18 cellular contexts compared by ENCODE assay signal in genomic region chr2:30653847-30654246, GRCh38.
DNase-seq lines count a peak whose midpoint lies in the region; ATAC-seq and TF ChIP-seq lines count a peak whose summit lies in the region.
"Had no signal": no experiment of that assay in that cellular context is flagged by ENCODE, and none has a peak within 500 bp of the region (broad histone marks: within the 10 kb centered on the region; RNA-seq: fewer than 3 reads in every experiment).

No MANE protein-coding gene starts in this region.

- H3K9me3 ChIP-seq in HEK293 (ENCODE audit: control insufficient read depth, insufficient read depth, low read depth, low read length): no peaks in the 10 kb centered on the region
- H3K9me3 ChIP-seq: lower lobe of right lung had no signal

- no peak for TF ChIP-seq CTCF in HEK293 (tag by site-specific recombination; IDR thresholded peaks at IDR 0.05)

- POLR2A ChIA-PET in HEK293 (lab: Yijun Ruan, JAX): interaction anchor here (0.5 kb wide), 1 partner anchor 450 kb away, joined by 3 read pairs; no protein-coding TSS in a partner anchor

- no peak overlapping the region for H3K27ac ChIP-seq in HEK293 (ENCODE audit: extremely low read depth, low read depth, low read length)
- H3K27ac ChIP-seq: lower lobe of right lung had no signal

- no peaks in the 10 kb centered on the region for H3K4me1 ChIP-seq in HEK293 (ENCODE audit: control insufficient read depth, insufficient read depth, low read length)
- H3K4me1 ChIP-seq: lower lobe of right lung had no signal

- no peak for ATAC-seq in GM21390 (IDR thresholded peaks at IDR 0.05; ENCODE audit: unreplicated experiment)
- ATAC-seq in GM18870 (IDR thresholded peaks at IDR 0.05; ENCODE audit: unreplicated experiment): no peak
- ATAC-seq: lower lobe of right lung, natural killer cell had no signal

- no peaks in the 10 kb centered on the region for H3K36me3 ChIP-seq in HEK293 (ENCODE audit: control insufficient read depth in 2 of 2, insufficient read depth in 1 of 2, low read length in 2 of 2)
- H3K36me3 ChIP-seq: lower lobe of right lung had no signal

- TF ChIP-seq POLR2A in erythroblast (IDR thresholded peaks at IDR 0.05; ENCODE audit: low read length): no peak

- CTCF ChIA-PET in HEK293 (lab: Yijun Ruan, JAX): interaction anchor here (0.6 to 3.2 kb wide), 6 partner anchors 58 to 745 kb away, joined by 3 to 14 read pairs (median 4); no protein-coding TSS in a partner anchor

- peak; percentile 55 for DNase-seq in A172 (ENCODE audit: low spot score)
- peak; percentile 50 for DNase-seq in astrocyte of the hippocampus (ENCODE audit: low read depth, low spot score)
- DNase-seq in iris pigment epithelial cell (ENCODE audit: low read depth): peak; percentile 51
- no peak for DNase-seq in activated effector memory CD4-positive, alpha-beta T cell treated with anti-CD3 and anti-CD28 coated beads, Interleukin-2, amount 50 U/mL, for 16 hours
- no peak for DNase-seq in erythroblast (lab: John Stamatoyannopoulos, UW)
- DNase-seq: activated CD4-positive, CD25-positive, alpha-beta regulatory T cell treated with anti-CD3 and anti-CD28 coated beads, Interleukin-2, amount 50 U/mL, for 72 hours; activated naive CD8-positive, alpha-beta T cell treated with anti-CD3 and anti-CD28 coated beads for 36 hours; activated T-cell treated with anti-CD3 and anti-CD28 coated beads for 4 hours; Calu3; endodermal cell; GDM1; lower lobe of right lung; natural killer cell; NCI-H187 treated with DMSO at 0.1 percent for 48 hours; SIG-M5 had no signal

- no peak overlapping the region for H3K4me3 ChIP-seq in HEK293 (ENCODE audit: low read depth, low read length)
- H3K4me3 ChIP-seq: lower lobe of right lung had no signal

TF ChIP-seq in HEK293, 187 proteins besides CTCF, POLR2A, EP300 and RAD21:
- TF ChIP-seq GLI4 (tag by site-specific recombination; IDR thresholded peaks at IDR 0.05): no peak
- 0 out of 2 replicates have a peak, but pooled peaks have one; percentile 9 for TF ChIP-seq GLIS1 (tag by site-specific recombination; IDR thresholded peaks at IDR 0.05)
- no peak for TF ChIP-seq ZNF169 (tag by site-specific recombination; IDR thresholded peaks at IDR 0.05)
- TF ChIP-seq MEIS1 (CRISPR knock-in tag; IDR thresholded peaks at IDR 0.05; ENCODE audit: borderline replicate concordance): no peak
- no peak for TF ChIP-seq ZNF148 (tag by site-specific recombination; IDR thresholded peaks at IDR 0.05; ENCODE audit: borderline replicate concordance)
- TF ChIP-seq OVOL3 (tag by site-specific recombination; IDR thresholded peaks at IDR 0.05): no peak
- peak; percentile 72 for TF ChIP-seq ZIC2 (tag by site-specific recombination; IDR thresholded peaks at IDR 0.05)
TF ChIP-seq in HEK293: peak in this region for 2.

Comparison
In these comparisons a context has a peak if more than half of its experiments do, and no peak if none do; other contexts are left out.
1. DNase-seq: peak in A172 (single experiment), astrocyte of the hippocampus (single experiment) and iris pigment epithelial cell (single experiment); none in activated effector memory CD4-positive, alpha-beta T cell treated with anti-CD3 and anti-CD28 coated beads, Interleukin-2, amount 50 U/mL, for 16 hours (single experiment) and erythroblast (0 of 2).